9 cellular contexts compared by ENCODE assay signal in the genomic region with DNA sequence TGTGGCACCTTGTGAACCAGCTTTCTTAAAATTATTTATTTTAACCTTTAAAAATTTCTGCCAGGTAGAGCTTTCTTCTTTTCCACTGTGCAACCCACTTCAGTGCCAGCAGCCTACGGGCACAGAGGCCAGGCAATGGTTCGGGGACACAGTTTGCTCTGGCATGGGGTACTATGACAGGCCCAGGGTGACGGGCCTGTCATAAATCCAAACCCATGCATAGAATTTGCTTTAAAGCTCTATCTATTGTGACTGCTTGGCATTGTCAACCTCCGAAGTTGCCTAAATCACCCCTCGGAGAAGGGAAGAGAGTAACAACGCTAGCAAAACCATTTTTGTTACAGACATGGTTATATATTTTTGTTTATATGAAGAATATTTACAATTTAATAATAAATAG. TPM values are rescaled to one million over a fixed set of nuclear protein-coding genes. Genes with fewer than 3 reads are reported as not detected.
DNase-seq lines count a peak whose midpoint lies in the region; ATAC-seq and TF ChIP-seq lines count a peak whose summit lies in the region.
"Had no signal": no experiment of that assay in that cellular context is flagged by ENCODE, and none has a peak within 500 bp of the region (broad histone marks: within the 10 kb centered on the region; RNA-seq: fewer than 3 reads in every experiment).

No MANE protein-coding gene starts in this region.

- intact Hi-C loops in CD4-positive, alpha-beta memory T cell (cut with micrococcal nuclease): loop anchor here (5.0 to 10.0 kb wide), 6 partner anchors 128 to 1609 kb away; a partner anchor contains a TSS

- H3K4me3 ChIP-seq in CD4-positive, alpha-beta memory T cell (ENCODE audit: low read length in 2 of 2): no peak overlapping the region
- peak overlapping the region; percentile 87 for H3K4me3 ChIP-seq in LNCaP clone FGC (ENCODE audit: low read depth, low read length)

- peaks cover 28 to 37% of the 10 kb centered on the region in 2 donors for H3K36me3 Mint-ChIP-seq in CD4-positive, alpha-beta memory T cell
- H3K36me3 Mint-ChIP-seq in central memory CD8-positive, alpha-beta T cell (ENCODE audit: insufficient read depth): peaks cover 50% of the 10 kb centered on the region
- peaks cover 13% of the 10 kb centered on the region for H3K36me3 Mint-ChIP-seq in neural crest cell (ENCODE audit: low read depth)

- H3K27me3 Mint-ChIP-seq in CD4-positive, alpha-beta memory T cell: no peaks in the 10 kb centered on the region
- H3K27me3 Mint-ChIP-seq in central memory CD8-positive, alpha-beta T cell: no peaks in the 10 kb centered on the region
- H3K27me3 Mint-ChIP-seq in neural crest cell (ENCODE audit: low read depth): no peaks in the 10 kb centered on the region

- peaks cover 33% of the 10 kb centered on the region for H3K36me3 ChIP-seq in CD4-positive, alpha-beta memory T cell (ENCODE audit: insufficient read depth, low read length)

- ATAC-seq in central memory CD8-positive, alpha-beta T cell (replicated peaks; ENCODE audit: extremely low read depth, poor library complexity, severe bottlenecking): no peak
- ATAC-seq in activated CD4-positive, CD25-positive, alpha-beta regulatory T cell treated with anti-CD3 and anti-CD28 coated beads, Interleukin-2, amount 50 U/mL, for 24 hours: no peak
- ATAC-seq in GM18511 (IDR thresholded peaks at IDR 0.05; ENCODE audit: unreplicated experiment): no peak
- no peak for ATAC-seq in HG03280 (IDR thresholded peaks at IDR 0.05; ENCODE audit: unreplicated experiment)

- POLR2A ChIA-PET in CD4-positive, alpha-beta memory T cell (lab: Charles Lee; ENCODE audit: partially characterized antibody): interaction anchor here (0.6 to 5.5 kb wide), 9 partner anchors 12 to 1024 kb away, joined by 3 to 50 read pairs (median 18); a partner anchor contains a TSS

- DNase-seq in CD4-positive, alpha-beta memory T cell: no peak
- no peak for DNase-seq in LNCaP clone FGC (ENCODE audit: low read depth)
- no peak for DNase-seq in central memory CD8-positive, alpha-beta T cell (ENCODE audit: low spot score in 2 of 2)
- no peak for DNase-seq in neural crest cell (ENCODE audit: low read depth, low spot score)
- DNase-seq in foreskin melanocyte: no peak
- DNase-seq: heart left ventricle had no signal

- peaks cover 42% of the 10 kb centered on the region for H3K4me1 ChIP-seq in CD4-positive, alpha-beta memory T cell (ENCODE audit: insufficient read depth, low read length)

- H3K4me1 Mint-ChIP-seq in CD4-positive, alpha-beta memory T cell: peaks cover 16 to 53% (median 40%) of the 10 kb centered on the region in 4 donors
- H3K4me1 Mint-ChIP-seq in central memory CD8-positive, alpha-beta T cell: peaks cover 27% of the 10 kb centered on the region
- peaks cover 23% of the 10 kb centered on the region for H3K4me1 Mint-ChIP-seq in neural crest cell

- peak overlapping the region; percentile 26 to 76 (median 64) for H3K4me3 Mint-ChIP-seq in CD4-positive, alpha-beta memory T cell
- H3K4me3 Mint-ChIP-seq in central memory CD8-positive, alpha-beta T cell: peak overlapping the region; percentile 76
- peak overlapping the region; percentile 89 for H3K4me3 Mint-ChIP-seq in neural crest cell

- CTCF ChIA-PET in CD4-positive, alpha-beta memory T cell (lab: Charles Lee; ENCODE audit: partially characterized antibody): interaction anchor here (0.8 to 6.0 kb wide), 8 partner anchors 10 to 462 kb away, joined by 3 to 53 read pairs (median 4); no protein-coding TSS in a partner anchor

- no peaks in the 10 kb centered on the region for H3K9me3 Mint-ChIP-seq in CD4-positive, alpha-beta memory T cell
- H3K9me3 Mint-ChIP-seq in central memory CD8-positive, alpha-beta T cell: no peaks in the 10 kb centered on the region
- no peaks in the 10 kb centered on the region for H3K9me3 Mint-ChIP-seq in neural crest cell

- H3K27ac Mint-ChIP-seq in CD4-positive, alpha-beta memory T cell: peak overlapping the region in 5 of 7 donors; percentile 25 to 88 (median 60)
- peak overlapping the region; percentile 67 for H3K27ac Mint-ChIP-seq in central memory CD8-positive, alpha-beta T cell (ENCODE audit: low read depth)
- no peak overlapping the region for H3K27ac Mint-ChIP-seq in neural crest cell (ENCODE audit: unreplicated experiment)

- H3K27ac ChIP-seq in CD4-positive, alpha-beta memory T cell (ENCODE audit: low read depth, low read length): no peak overlapping the region

- TF ChIP-seq CTCF in LNCaP clone FGC (IDR thresholded peaks at IDR 0.05; ENCODE audit: control insufficient read depth, extremely low read depth, insufficient read depth): no peak
- TF ChIP-seq CTCF in neural crest cell (conservative IDR thresholded peaks at IDR 0.05): no peak

- H3K27me3 ChIP-seq in CD4-positive, alpha-beta memory T cell (ENCODE audit: insufficient read depth, low read length): no peaks in the 10 kb centered on the region
- H3K27me3 ChIP-seq: heart left ventricle had no signal

- H3K9me3 ChIP-seq in CD4-positive, alpha-beta memory T cell (ENCODE audit: control insufficient read depth in 1 of 2, low read length in 2 of 2): no peaks in the 10 kb centered on the region
- H3K9me3 ChIP-seq: heart left ventricle had no signal

RNA-seq across cellular contexts. Expression of a gene that starts 1.5 kb away (rescaled TPM):
- total RNA-seq in CD4-positive, alpha-beta memory T cell: 10 to 100 TPM; 32.5 to 35.4 TPM
- 10 to 100 TPM; 54.3 to 63.5 TPM for polyA plus RNA-seq in CD4-positive, alpha-beta memory T cell
- total RNA-seq in neural crest cell: 279 and 290 TPM in 2 replicates
